Comparison of ENCODE assay signal across 21 cellular contexts in the genomic region with DNA sequence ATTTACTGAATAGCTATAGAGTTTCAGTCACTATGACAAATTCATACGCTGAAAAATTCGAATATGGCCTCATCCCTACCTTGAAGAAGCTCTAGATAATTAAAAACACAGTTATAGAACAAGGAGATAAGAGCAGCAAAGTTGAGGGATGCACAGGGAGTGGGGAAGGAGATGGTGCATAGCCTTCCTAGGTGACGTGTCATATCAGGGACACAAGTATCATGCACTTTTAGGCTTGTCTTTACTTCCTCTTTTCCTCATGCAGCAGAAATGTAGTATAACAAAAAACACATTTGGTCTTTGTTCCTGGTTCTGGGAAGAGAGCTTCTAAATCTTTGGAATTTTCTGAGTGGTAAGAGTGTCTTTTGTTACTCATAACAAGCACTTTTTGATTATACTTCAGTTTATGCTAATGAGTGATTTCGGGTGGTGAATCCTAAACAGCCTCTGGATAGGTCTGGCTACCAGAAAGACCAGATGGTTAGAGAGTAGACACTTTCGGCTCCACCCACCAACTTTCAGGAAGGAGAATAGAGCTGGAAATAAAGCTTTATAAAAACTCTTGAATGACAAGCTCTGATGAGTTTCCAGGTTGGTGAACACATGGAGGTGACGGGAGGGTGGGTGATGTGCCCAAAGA.
"Had no signal": no experiment of that assay in that cellular context is flagged by ENCODE, and none has a peak within 500 bp of the region (broad histone marks: within the 10 kb centered on the region; RNA-seq: fewer than 3 reads in every experiment).

No MANE protein-coding gene starts in this region.

- ATAC-seq: activated CD4-positive, CD25-positive, alpha-beta regulatory T cell treated with anti-CD3 and anti-CD28 coated beads, Interleukin-2, amount 50 U/mL, for 24 hours; activated naive CD8-positive, alpha-beta T cell treated with anti-CD3 and anti-CD28 coated beads, Interleukin-2, amount 50 U/mL, for 24 hours; effector memory CD8-positive, alpha-beta T cell; lower lobe of right lung; natural killer cell; sciatic nerve; stimulated activated naive B cell treated with anti-CD40 and anti-IgM and Interleukin-4, amounts not matched to agents 10 μg/mL and 1 μg/mL and 100 μg/mL, for 72 hours; upper lobe of right lung had no signal

- H3K4me3 ChIP-seq: lower lobe of right lung, thoracic aorta, upper lobe of right lung had no signal

- H3K27ac ChIP-seq: lower lobe of right lung, neutrophil, parathyroid adenoma, thoracic aorta, upper lobe of right lung had no signal

- DNase-seq: activated CD4-positive, alpha-beta T cell treated with anti-CD3 and anti-CD28 coated beads, Interleukin-2, amount 50 U/mL, for 1 hour; activated CD8-positive, alpha-beta memory T cell treated with anti-CD3 and anti-CD28 coated beads, Interleukin-2, amount 50 U/mL, for 48 hours; activated effector memory CD4-positive, alpha-beta T cell treated with Interleukin-2 at 50 U/mL for 16 hours; activated naive CD4-positive, alpha-beta T cell treated with anti-CD3 and anti-CD28 coated beads, Interleukin-2, amount 10 ng/mL, durations not matched to agents 7 days and 5 days; activated naive CD8-positive, alpha-beta T cell treated with anti-CD3 and anti-CD28 coated beads, Interleukin-2, amount 50 U/mL, for 24 hours; activated T-cell treated with anti-CD3 and anti-CD28 coated beads, Interleukin-2, amount 50 U/mL, for 48 hours; caudate nucleus; effector memory CD8-positive, alpha-beta T cell; foreskin fibroblast; hippocampal formation; islet precursor cell; lower lobe of right lung; natural killer cell; stimulated activated CD4-positive, alpha-beta T cell treated with anti-CD3 and anti-CD28 coated beads, Interleukin-4, amount 100 ng/mL, for 24 hours; stimulated activated naive B cell treated with anti-CD40 and anti-IgM and Interleukin-4, amounts not matched to agents 10 μg/mL and 1 μg/mL and 100 μg/mL, for 72 hours; upper lobe of right lung had no signal

- H3K79me2 ChIP-seq: parathyroid adenoma had no signal

- H3K36me3 ChIP-seq: lower lobe of right lung, neutrophil, thoracic aorta, upper lobe of right lung had no signal

- H3K4me1 ChIP-seq: lower lobe of right lung, parathyroid adenoma, upper lobe of right lung had no signal

- H3K27me3 ChIP-seq: neutrophil, upper lobe of right lung had no signal

- H3K9ac ChIP-seq: parathyroid adenoma had no signal
